ENCODE assay signal across 1 cellular context in genomic region chr6:52881996-52882841, GRCh38.
TF ChIP-seq lines count a peak whose summit lies in the region.

No MANE protein-coding gene starts in this region.

TF ChIP-seq in HepG2, 621 proteins besides CTCF, POLR2A, EP300 and RAD21 (continued from another document and continues in another):
- TF ChIP-seq, protein P1, sequence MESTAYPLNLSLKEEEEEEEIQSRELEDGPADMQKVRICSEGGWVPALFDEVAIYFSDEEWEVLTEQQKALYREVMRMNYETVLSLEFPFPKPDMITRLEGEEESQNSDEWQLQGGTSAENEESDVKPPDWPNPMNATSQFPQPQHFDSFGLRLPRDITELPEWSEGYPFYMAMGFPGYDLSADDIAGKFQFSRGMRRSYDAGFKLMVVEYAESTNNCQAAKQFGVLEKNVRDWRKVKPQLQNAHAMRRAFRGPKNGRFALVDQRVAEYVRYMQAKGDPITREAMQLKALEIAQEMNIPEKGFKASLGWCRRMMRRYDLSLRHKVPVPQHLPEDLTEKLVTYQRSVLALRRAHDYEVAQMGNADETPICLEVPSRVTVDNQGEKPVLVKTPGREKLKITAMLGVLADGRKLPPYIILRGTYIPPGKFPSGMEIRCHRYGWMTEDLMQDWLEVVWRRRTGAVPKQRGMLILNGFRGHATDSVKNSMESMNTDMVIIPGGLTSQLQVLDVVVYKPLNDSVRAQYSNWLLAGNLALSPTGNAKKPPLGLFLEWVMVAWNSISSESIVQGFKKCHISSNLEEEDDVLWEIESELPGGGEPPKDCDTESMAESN (CRISPR knock-in tag; conservative IDR thresholded peaks at IDR 0.05): no peak
- no peak for TF ChIP-seq TSC22D2 (CRISPR knock-in tag; IDR thresholded peaks at IDR 0.05; ENCODE audit: borderline replicate concordance)
- TF ChIP-seq MXD4 (CRISPR knock-in tag; IDR thresholded peaks at IDR 0.05): no peak
- TF ChIP-seq YEATS4 (CRISPR knock-in tag; IDR thresholded peaks at IDR 0.05; ENCODE audit: borderline replicate concordance): peak; percentile 58; the same call in 1 of the 2 replicates
- no peak for TF ChIP-seq ZNF775 (CRISPR knock-in tag; IDR thresholded peaks at IDR 0.05; ENCODE audit: borderline replicate concordance)
- TF ChIP-seq, protein P2, sequence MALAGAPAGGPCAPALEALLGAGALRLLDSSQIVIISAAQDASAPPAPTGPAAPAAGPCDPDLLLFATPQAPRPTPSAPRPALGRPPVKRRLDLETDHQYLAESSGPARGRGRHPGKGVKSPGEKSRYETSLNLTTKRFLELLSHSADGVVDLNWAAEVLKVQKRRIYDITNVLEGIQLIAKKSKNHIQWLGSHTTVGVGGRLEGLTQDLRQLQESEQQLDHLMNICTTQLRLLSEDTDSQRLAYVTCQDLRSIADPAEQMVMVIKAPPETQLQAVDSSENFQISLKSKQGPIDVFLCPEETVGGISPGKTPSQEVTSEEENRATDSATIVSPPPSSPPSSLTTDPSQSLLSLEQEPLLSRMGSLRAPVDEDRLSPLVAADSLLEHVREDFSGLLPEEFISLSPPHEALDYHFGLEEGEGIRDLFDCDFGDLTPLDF (CRISPR knock-in tag; IDR thresholded peaks at IDR 0.05): no peak
- TF ChIP-seq XRCC5 (optimal IDR thresholded peaks at IDR 0.05; ENCODE audit: low read length): peak; percentile 58
- TF ChIP-seq, protein P3, sequence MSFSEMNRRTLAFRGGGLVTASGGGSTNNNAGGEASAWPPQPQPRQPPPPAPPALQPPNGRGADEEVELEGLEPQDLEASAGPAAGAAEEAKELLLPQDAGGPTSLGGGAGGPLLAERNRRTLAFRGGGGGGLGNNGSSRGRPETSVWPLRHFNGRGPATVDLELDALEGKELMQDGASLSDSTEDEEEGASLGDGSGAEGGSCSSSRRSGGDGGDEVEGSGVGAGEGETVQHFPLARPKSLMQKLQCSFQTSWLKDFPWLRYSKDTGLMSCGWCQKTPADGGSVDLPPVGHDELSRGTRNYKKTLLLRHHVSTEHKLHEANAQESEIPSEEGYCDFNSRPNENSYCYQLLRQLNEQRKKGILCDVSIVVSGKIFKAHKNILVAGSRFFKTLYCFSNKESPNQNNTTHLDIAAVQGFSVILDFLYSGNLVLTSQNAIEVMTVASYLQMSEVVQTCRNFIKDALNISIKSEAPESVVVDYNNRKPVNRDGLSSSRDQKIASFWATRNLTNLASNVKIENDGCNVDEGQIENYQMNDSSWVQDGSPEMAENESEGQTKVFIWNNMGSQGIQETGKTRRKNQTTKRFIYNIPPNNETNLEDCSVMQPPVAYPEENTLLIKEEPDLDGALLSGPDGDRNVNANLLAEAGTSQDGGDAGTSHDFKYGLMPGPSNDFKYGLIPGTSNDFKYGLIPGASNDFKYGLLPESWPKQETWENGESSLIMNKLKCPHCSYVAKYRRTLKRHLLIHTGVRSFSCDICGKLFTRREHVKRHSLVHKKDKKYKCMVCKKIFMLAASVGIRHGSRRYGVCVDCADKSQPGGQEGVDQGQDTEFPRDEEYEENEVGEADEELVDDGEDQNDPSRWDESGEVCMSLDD (CRISPR knock-in tag; IDR thresholded peaks at IDR 0.05; ENCODE audit: borderline replicate concordance): no peak
- TF ChIP-seq MEIS1 (CRISPR knock-in tag; IDR thresholded peaks at IDR 0.05; ENCODE audit: borderline replicate concordance): no peak
- no peak for TF ChIP-seq MAF1 (CRISPR knock-in tag; IDR thresholded peaks at IDR 0.05; ENCODE audit: borderline replicate concordance)
- 0 out of 2 replicates have a peak, but pooled peaks have one; percentile 34 for TF ChIP-seq TBX2 (CRISPR knock-in tag; IDR thresholded peaks at IDR 0.05; ENCODE audit: borderline replicate concordance)
- TF ChIP-seq SMAD3 (CRISPR knock-in tag; IDR thresholded peaks at IDR 0.05): 0 out of 2 replicates have a peak, but pooled peaks have one; percentile 55
- TF ChIP-seq SIX4 (CRISPR knock-in tag; IDR thresholded peaks at IDR 0.05): no peak
- TF ChIP-seq, protein P4, sequence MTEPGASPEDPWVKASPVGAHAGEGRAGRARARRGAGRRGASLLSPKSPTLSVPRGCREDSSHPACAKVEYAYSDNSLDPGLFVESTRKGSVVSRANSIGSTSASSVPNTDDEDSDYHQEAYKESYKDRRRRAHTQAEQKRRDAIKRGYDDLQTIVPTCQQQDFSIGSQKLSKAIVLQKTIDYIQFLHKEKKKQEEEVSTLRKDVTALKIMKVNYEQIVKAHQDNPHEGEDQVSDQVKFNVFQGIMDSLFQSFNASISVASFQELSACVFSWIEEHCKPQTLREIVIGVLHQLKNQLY (CRISPR knock-in tag; IDR thresholded peaks at IDR 0.05): no peak
- TF ChIP-seq ZKSCAN8 (CRISPR knock-in tag; IDR thresholded peaks at IDR 0.05; ENCODE audit: borderline replicate concordance): no peak
- TF ChIP-seq FLYWCH1 (CRISPR knock-in tag; IDR thresholded peaks at IDR 0.05): no peak
- no peak for TF ChIP-seq RBFOX2 (IDR thresholded peaks at IDR 0.05; ENCODE audit: low read depth, low read length)
- no peak for TF ChIP-seq ZNF597 (CRISPR knock-in tag; IDR thresholded peaks at IDR 0.05)
- no peak for TF ChIP-seq ZNF44 (CRISPR knock-in tag; IDR thresholded peaks at IDR 0.05)
- no peak for TF ChIP-seq HNRNPUL1 (IDR thresholded peaks at IDR 0.05; ENCODE audit: low read depth, low read length)
- TF ChIP-seq NFE2L2 (IDR thresholded peaks at IDR 0.05; ENCODE audit: low read length): no peak
- peak; percentile 18 for TF ChIP-seq ZFP36 (IDR thresholded peaks at IDR 0.05; ENCODE audit: borderline replicate concordance, low read depth, low read length, partially characterized antibody)
- no peak for TF ChIP-seq BRCA1 (CRISPR knock-in tag; IDR thresholded peaks at IDR 0.05)
- TF ChIP-seq, protein P5, sequence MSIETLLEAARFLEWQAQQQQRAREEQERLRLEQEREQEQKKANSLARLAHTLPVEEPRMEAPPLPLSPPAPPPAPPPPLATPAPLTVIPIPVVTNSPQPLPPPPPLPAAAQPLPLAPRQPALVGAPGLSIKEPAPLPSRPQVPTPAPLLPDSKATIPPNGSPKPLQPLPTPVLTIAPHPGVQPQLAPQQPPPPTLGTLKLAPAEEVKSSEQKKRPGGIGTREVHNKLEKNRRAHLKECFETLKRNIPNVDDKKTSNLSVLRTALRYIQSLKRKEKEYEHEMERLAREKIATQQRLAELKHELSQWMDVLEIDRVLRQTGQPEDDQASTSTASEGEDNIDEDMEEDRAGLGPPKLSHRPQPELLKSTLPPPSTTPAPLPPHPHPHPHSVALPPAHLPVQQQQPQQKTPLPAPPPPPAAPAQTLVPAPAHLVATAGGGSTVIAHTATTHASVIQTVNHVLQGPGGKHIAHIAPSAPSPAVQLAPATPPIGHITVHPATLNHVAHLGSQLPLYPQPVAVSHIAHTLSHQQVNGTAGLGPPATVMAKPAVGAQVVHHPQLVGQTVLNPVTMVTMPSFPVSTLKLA (IDR thresholded peaks at IDR 0.05): no peak
- TF ChIP-seq SMC3 (IDR thresholded peaks at IDR 0.05; ENCODE audit: low read length): peak; percentile 74
- TF ChIP-seq, protein P6, sequence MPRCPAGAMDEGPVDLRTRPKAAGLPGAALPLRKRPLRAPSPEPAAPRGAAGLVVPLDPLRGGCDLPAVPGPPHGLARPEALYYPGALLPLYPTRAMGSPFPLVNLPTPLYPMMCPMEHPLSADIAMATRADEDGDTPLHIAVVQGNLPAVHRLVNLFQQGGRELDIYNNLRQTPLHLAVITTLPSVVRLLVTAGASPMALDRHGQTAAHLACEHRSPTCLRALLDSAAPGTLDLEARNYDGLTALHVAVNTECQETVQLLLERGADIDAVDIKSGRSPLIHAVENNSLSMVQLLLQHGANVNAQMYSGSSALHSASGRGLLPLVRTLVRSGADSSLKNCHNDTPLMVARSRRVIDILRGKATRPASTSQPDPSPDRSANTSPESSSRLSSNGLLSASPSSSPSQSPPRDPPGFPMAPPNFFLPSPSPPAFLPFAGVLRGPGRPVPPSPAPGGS (CRISPR knock-in tag; IDR thresholded peaks at IDR 0.05): no peak
- TF ChIP-seq ZNF407 (CRISPR knock-in tag; IDR thresholded peaks at IDR 0.05; ENCODE audit: not compliant biosample characterization): no peak
- TF ChIP-seq ZZZ3 (CRISPR knock-in tag; IDR thresholded peaks at IDR 0.05; ENCODE audit: borderline replicate concordance): no peak
- 0 out of 2 replicates have a peak, but pooled peaks have one; percentile 56 for TF ChIP-seq ZNF546 (CRISPR knock-in tag; conservative IDR thresholded peaks at IDR 0.05)
- no peak for TF ChIP-seq ZNF776 (CRISPR knock-in tag; IDR thresholded peaks at IDR 0.05)
- TF ChIP-seq TCF12 (IDR thresholded peaks at IDR 0.05): no peak
- no peak for TF ChIP-seq TCF12 (CRISPR knock-in tag; IDR thresholded peaks at IDR 0.05)
- peak; percentile 79; the same call in 1 of the 2 replicates for TF ChIP-seq ZNF350 (CRISPR knock-in tag; IDR thresholded peaks at IDR 0.05; ENCODE audit: borderline replicate concordance, low read depth)
- TF ChIP-seq ZSCAN30 (CRISPR knock-in tag; IDR thresholded peaks at IDR 0.05): no peak
- TF ChIP-seq ZNF619 (CRISPR knock-in tag; IDR thresholded peaks at IDR 0.05): peak; percentile 87; the same call in 1 of the 2 replicates
- TF ChIP-seq MXD3 (CRISPR knock-in tag; IDR thresholded peaks at IDR 0.05): no peak
- TF ChIP-seq FOXP1 (IDR thresholded peaks at IDR 0.05): no peak
- no peak for TF ChIP-seq FOXP1 (CRISPR knock-in tag; IDR thresholded peaks at IDR 0.05)
